14 cellular contexts compared by ENCODE assay signal in genomic region chr2:69143726-69144360, GRCh38.
DNase-seq lines count a peak whose midpoint lies in the region; ATAC-seq and TF ChIP-seq lines count a peak whose summit lies in the region.
"Had no signal": no experiment of that assay in that cellular context is flagged by ENCODE, and none has a peak within 500 bp of the region (broad histone marks: within the 10 kb centered on the region; RNA-seq: fewer than 3 reads in every experiment).

No MANE protein-coding gene starts in this region.

- H3K4me1 ChIP-seq in GM23248 (ENCODE audit: insufficient read depth) (peaks cover 37% of the 10 kb centered on the region), SK-N-SH (ENCODE audit: control insufficient read depth in 1 of 2, insufficient read depth in 2 of 2, low read depth in 1 of 2, low read length in 1 of 2) (peaks cover 5 to 22% of the 10 kb centered on the region in 2 experiments), adrenal gland (replicated peaks in 1 of 2) (peaks cover 0 to 10% of the 10 kb centered on the region in 2 donors)

- no peak overlapping the region for H3K4me3 Mint-ChIP-seq in stimulated activated memory B cell treated with anti-CD40 and anti-IgM and Interleukin-4, amounts not matched to agents 10 μg/mL and 1 μg/mL and 100 μg/mL, for 72 hours
- H3K4me3 Mint-ChIP-seq in Calu3 (ENCODE audit: low read depth, unreplicated experiment): no peak overlapping the region
- H3K4me3 Mint-ChIP-seq: type B pancreatic cell had no signal

- H3K36me3 ChIP-seq in GM23248 (ENCODE audit: low read depth) (no peaks in the 10 kb centered on the region), SK-N-SH (replicated peaks in 1 of 2; ENCODE audit: control insufficient read depth in 1 of 2, insufficient read depth in 2 of 2, low read length in 1 of 2) (peaks cover 30 to 43% of the 10 kb centered on the region in 2 experiments), adrenal gland (replicated peaks in 1 of 2) (no peaks in the 10 kb centered on the region)

- H3K4me3 ChIP-seq in GM23248: no peak overlapping the region
- H3K4me3 ChIP-seq in SK-N-SH (ENCODE audit: low read depth in 2 of 2, low read length in 1 of 2): no peak overlapping the region
- H3K4me3 ChIP-seq in adrenal gland: no peak overlapping the region
- H3K4me3 ChIP-seq: mucosa of descending colon had no signal

- ATAC-seq in stimulated activated memory B cell treated with anti-CD40 and anti-IgM and Interleukin-4, amounts not matched to agents 10 μg/mL and 1 μg/mL and 100 μg/mL, for 72 hours: peak; percentile 2
- ATAC-seq: mucosa of descending colon had no signal

- no peaks in the 10 kb centered on the region for H3K36me3 Mint-ChIP-seq in stimulated activated memory B cell treated with anti-CD40 and anti-IgM and Interleukin-4, amounts not matched to agents 10 μg/mL and 1 μg/mL and 100 μg/mL, for 72 hours
- no peaks in the 10 kb centered on the region for H3K36me3 Mint-ChIP-seq in Calu3 (ENCODE audit: insufficient read depth, unreplicated experiment)

- no peak overlapping the region for H2AFZ ChIP-seq in GM23248
- no peak overlapping the region for H2AFZ ChIP-seq in SK-N-SH (ENCODE audit: low read depth)

- TF ChIP-seq CTCF in SK-N-SH (IDR thresholded peaks at IDR 0.05) (no peak), adrenal gland (IDR thresholded peaks at IDR 0.05) (no peak), Calu3 (IDR thresholded peaks at IDR 0.05; ENCODE audit: unreplicated experiment) (no peak)

- H3K79me2 ChIP-seq in GM23248 (ENCODE audit: insufficient read depth): no peaks in the 10 kb centered on the region
- peaks cover 18% of the 10 kb centered on the region; the same call in 1 of the 2 replicates for H3K79me2 ChIP-seq in SK-N-SH (ENCODE audit: insufficient read depth)

- H3K4me2 ChIP-seq in GM23248 (ENCODE audit: unreplicated experiment): peak overlapping the region; percentile 24
- H3K4me2 ChIP-seq in SK-N-SH: no peak overlapping the region

- no peak overlapping the region for H3K27ac Mint-ChIP-seq in stimulated activated memory B cell treated with anti-CD40 and anti-IgM and Interleukin-4, amounts not matched to agents 10 μg/mL and 1 μg/mL and 100 μg/mL, for 72 hours
- no peak overlapping the region for H3K27ac Mint-ChIP-seq in Calu3 (ENCODE audit: unreplicated experiment)
- H3K27ac Mint-ChIP-seq: type B pancreatic cell had no signal

- no TSS peak for BruUV-seq in Calu3 (replicated peaks; lab: Mats Ljungman, UMichigan)

- intact Hi-C loops in adrenal gland (cut with DNase I) (no loop called here), Calu3 (cut with micrococcal nuclease; ENCODE audit: unreplicated experiment) (no loop called here)

- no peaks in the 10 kb centered on the region for H3K9me3 ChIP-seq in GM23248 (ENCODE audit: low read depth)
- H3K9me3 ChIP-seq in SK-N-SH: no peaks in the 10 kb centered on the region
- H3K9me3 ChIP-seq in adrenal gland (replicated peaks in 1 of 3): no peaks in the 10 kb centered on the region
- H3K9me3 ChIP-seq: mucosa of descending colon had no signal

- H3K9me2 ChIP-seq in GM23248 (ENCODE audit: insufficient read depth) (no peaks in the 10 kb centered on the region), SK-N-SH (no peaks in the 10 kb centered on the region)

- no peaks in the 10 kb centered on the region for H4K20me1 ChIP-seq in GM23248 (ENCODE audit: insufficient read depth)
- no peaks in the 10 kb centered on the region for H4K20me1 ChIP-seq in SK-N-SH (ENCODE audit: insufficient read depth)

- in situ Hi-C loops in GM23248 (cut with MboI): no loop called here

- H3K4me1 Mint-ChIP-seq in stimulated activated memory B cell treated with anti-CD40 and anti-IgM and Interleukin-4, amounts not matched to agents 10 μg/mL and 1 μg/mL and 100 μg/mL, for 72 hours: no peaks in the 10 kb centered on the region
- H3K4me1 Mint-ChIP-seq in Calu3 (ENCODE audit: low read depth, unreplicated experiment): peaks cover 6% of the 10 kb centered on the region

- CTCF ChIA-PET in SK-N-SH (lab: Yijun Ruan, JAX): no interaction called here
- CTCF ChIA-PET in Calu3 (lab: Charles Lee): no interaction called here

- H3K27me3 ChIP-seq in GM23248 (replicated peaks; ENCODE audit: insufficient read depth): no peaks in the 10 kb centered on the region
- H3K27me3 ChIP-seq in SK-N-SH (ENCODE audit: insufficient read depth): no peaks in the 10 kb centered on the region
- no peaks in the 10 kb centered on the region for H3K27me3 ChIP-seq in adrenal gland

- WGBS in GM23248 (ENCODE audit: low coverage in 1 of 2, low lambda C conversion rate in 2 of 2, missing lambda C conversion rate in 2 of 2), 2 experiments: 70 to 72% methylated on average over 4 of the region's 4 CpGs
- 62% methylated on average over 3 of the region's 4 CpGs for WGBS in SK-N-SH (ENCODE audit: low lambda C conversion rate)
- WGBS in adrenal gland, 4 donors: 82 to 88% (median 85%) methylated on average over 4 of the region's 4 CpGs

- H3K9me3 Mint-ChIP-seq in stimulated activated memory B cell treated with anti-CD40 and anti-IgM and Interleukin-4, amounts not matched to agents 10 μg/mL and 1 μg/mL and 100 μg/mL, for 72 hours: no peaks in the 10 kb centered on the region
- H3K9me3 Mint-ChIP-seq in Calu3 (ENCODE audit: low read depth, unreplicated experiment): no peaks in the 10 kb centered on the region
- H3K9me3 Mint-ChIP-seq: type B pancreatic cell had no signal

- no peak for TF ChIP-seq RAD21 in SK-N-SH (IDR thresholded peaks at IDR 0.05; ENCODE audit: low read length)

- POLR2A ChIA-PET in SK-N-SH (lab: Yijun Ruan, JAX): no interaction called here

- H3K27me3 Mint-ChIP-seq in stimulated activated memory B cell treated with anti-CD40 and anti-IgM and Interleukin-4, amounts not matched to agents 10 μg/mL and 1 μg/mL and 100 μg/mL, for 72 hours: peaks cover 15% of the 10 kb centered on the region
- peaks cover 33% of the 10 kb centered on the region for H3K27me3 Mint-ChIP-seq in Calu3 (ENCODE audit: unreplicated experiment)
- H3K27me3 Mint-ChIP-seq: type B pancreatic cell had no signal

- H3K27ac ChIP-seq in GM23248: peak overlapping the region; percentile 12; the same call in 1 of the 2 replicates
- H3K27ac ChIP-seq in SK-N-SH (ENCODE audit: low read depth in 2 of 2, low read length in 1 of 2): peak overlapping the region; percentile 51 to 76
- peak overlapping the region in 1 of 5 donors; percentile 34 for H3K27ac ChIP-seq in adrenal gland
- H3K27ac ChIP-seq: C4-2B had no signal

- peak; percentile 53 for DNase-seq in GM23248
- DNase-seq in SK-N-SH: no peak
- peak; percentile 50 for DNase-seq in glomerular visceral epithelial cell (ENCODE audit: extremely low spot score)
- DNase-seq in adrenal gland: no peak
- DNase-seq in NOMO-1 treated with DMSO at 0.1 percent for 48 hours (lab: John Stamatoyannopoulos, UW; ENCODE audit: unreplicated experiment): no peak
- DNase-seq in inferior parietal cortex (ENCODE audit: extremely low spot score): no peak
- no peak for DNase-seq in Calu3
- DNase-seq: effector memory CD4-positive, alpha-beta T cell; KG1; mucosa of descending colon; NCI-H146 had no signal

- peak in 1 of 2 experiments; percentile 51; a peak in 1 of 4 replicates for TF ChIP-seq EP300 in SK-N-SH (IDR thresholded peaks at IDR 0.05; ENCODE audit: borderline replicate concordance in 1 of 2, low read depth in 1 of 2, low read length in 1 of 2)

- TF ChIP-seq POLR2A in adrenal gland (IDR thresholded peaks at IDR 0.05): no peak

- H3K9ac ChIP-seq in GM23248: no peak overlapping the region
- no peak overlapping the region for H3K9ac ChIP-seq in SK-N-SH

- H3F3A ChIP-seq in GM23248 (ENCODE audit: insufficient read depth) (peaks cover 45% of the 10 kb centered on the region), SK-N-SH (replicated peaks; ENCODE audit: insufficient read depth) (peaks cover 36% of the 10 kb centered on the region)

TF ChIP-seq in SK-N-SH, 30 proteins besides CTCF, POLR2A, EP300 and RAD21 (continues in another document):
- TF ChIP-seq NFIC (IDR thresholded peaks at IDR 0.05; ENCODE audit: borderline replicate concordance): peak; percentile 39; the same call in 1 of the 2 replicates
- TF ChIP-seq TEAD4 (IDR thresholded peaks at IDR 0.05; ENCODE audit: borderline replicate concordance, insufficient read depth): peak; percentile 63
- no peak for TF ChIP-seq POLR2AphosphoS5 (IDR thresholded peaks at IDR 0.05; ENCODE audit: low read depth, low read length)
- no peak for TF ChIP-seq REST (IDR thresholded peaks at IDR 0.05; ENCODE audit: low read depth, low read length)
- no peak for TF ChIP-seq USF2 (IDR thresholded peaks at IDR 0.05; ENCODE audit: borderline replicate concordance, low read depth, low read length)
- TF ChIP-seq TCF12 (IDR thresholded peaks at IDR 0.05): peak; percentile 68

Comparison
In these comparisons a context has a peak if more than half of its experiments do, and no peak if none do; other contexts are left out.
1. DNase-seq: peak in GM23248 (single experiment) and glomerular visceral epithelial cell (single experiment); none in SK-N-SH (single experiment), adrenal gland (0 of 7), NOMO-1 treated with DMSO at 0.1 percent for 48 hours (single experiment), inferior parietal cortex (single experiment) and Calu3 (single experiment).